Comparison of ENCODE assay signal across 17 cellular contexts in the genomic region with DNA sequence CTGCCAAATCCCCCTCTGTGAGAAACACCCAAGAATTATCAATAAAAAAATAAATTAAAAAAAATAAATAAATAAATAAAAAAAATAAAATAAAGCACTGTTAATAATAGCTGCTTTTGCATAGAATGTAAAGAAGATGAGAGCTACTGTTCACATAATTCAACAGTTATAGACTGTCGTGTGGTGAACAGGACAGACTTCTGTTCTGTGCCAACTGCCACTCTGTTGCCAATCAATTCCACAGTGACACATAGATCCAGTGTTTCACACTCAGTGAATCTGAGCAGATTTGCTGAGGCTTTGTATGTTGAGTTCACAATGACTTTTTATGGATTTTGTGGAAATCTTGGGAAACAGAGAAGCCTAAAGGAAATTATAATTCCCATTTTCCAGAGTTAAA.
"Had no signal": no experiment of that assay in that cellular context is flagged by ENCODE, and none has a peak within 500 bp of the region (broad histone marks: within the 10 kb centered on the region; RNA-seq: fewer than 3 reads in every experiment).

No MANE protein-coding gene starts in this region.

- H3K36me3 Mint-ChIP-seq: activated naive CD4-positive, alpha-beta T cell treated with anti-CD3 and anti-CD28 coated beads, Interleukin-2, amount 50 U/mL, for 24 hours; WTC11 had no signal

- H3K9me3 ChIP-seq: gastrocnemius medialis, mucosa of descending colon, ovary, sigmoid colon had no signal

- H3K36me3 ChIP-seq: gastrocnemius medialis, ovary, sigmoid colon had no signal

- H3K9me3 Mint-ChIP-seq: activated CD4-positive, alpha-beta T cell treated with anti-CD3 and anti-CD28 coated beads, Interleukin-2, amount 10 ng/mL, durations not matched to agents 24 days and 14 days; activated naive CD4-positive, alpha-beta T cell treated with anti-CD3 and anti-CD28 coated beads, Interleukin-2, amount 50 U/mL, for 24 hours; activated T-helper 2 cell treated with anti-CD3 and anti-CD28 coated beads, Interferon-gamma antibody, Interleukin-2, Interleukin-4, amounts not matched to agents 10 μg/mL and 5 μg/mL and 100 μg/mL, durations not matched to agents 14 hours and 24 hours and 36 hours; WTC11 had no signal

- H3K27ac Mint-ChIP-seq: activated CD4-positive, alpha-beta T cell treated with anti-CD3 and anti-CD28 coated beads, Interleukin-2, amount 10 ng/mL, durations not matched to agents 24 days and 14 days; activated naive CD4-positive, alpha-beta T cell treated with anti-CD3 and anti-CD28 coated beads, Interleukin-2, amount 50 U/mL, for 24 hours; activated T-helper 2 cell treated with anti-CD3 and anti-CD28 coated beads, Interferon-gamma antibody, Interleukin-2, Interleukin-4, amounts not matched to agents 10 μg/mL and 5 μg/mL and 100 μg/mL, durations not matched to agents 14 hours and 24 hours and 36 hours; nephron progenitor cell; WTC11 had no signal

- ATAC-seq: gastrocnemius medialis; mucosa of descending colon; stimulated activated naive CD8-positive, alpha-beta T cell treated with anti-CD3 and anti-CD28 coated beads, Interleukin-15, Interleukin-2, amounts not matched to agents 100 U/mL and 50 U/mL, for 24 hours; WTC11 had no signal

- H3K27me3 ChIP-seq: gastrocnemius medialis, ovary, sigmoid colon had no signal

- H3K4me3 ChIP-seq: gastrocnemius medialis, mucosa of descending colon, ovary, sigmoid colon had no signal

- DNase-seq: activated CD4-positive, alpha-beta T cell treated with anti-CD3 and anti-CD28 coated beads, Interleukin-2, amount 10 ng/mL, durations not matched to agents 24 days and 14 days; central memory CD4-positive, alpha-beta T cell; cortex of kidney; effector CD8-positive, alpha-beta T cell; gastrocnemius medialis; islet precursor cell; mammary epithelial cell; mucosa of descending colon; nephron progenitor cell; ovary; sigmoid colon; stimulated activated CD4-positive, alpha-beta T cell treated with anti-CD3 and anti-CD28 coated beads, Interleukin-4, amount 100 ng/mL, for 1 hour; stimulated activated CD8-positive, alpha-beta memory T cell treated with anti-CD3 and anti-CD28 coated beads, Interleukin-4, amount 100 ng/mL, for 48 hours; stimulated activated naive CD8-positive, alpha-beta T cell treated with anti-CD3 and anti-CD28 coated beads, Interleukin-15, Interleukin-2, amounts not matched to agents 100 U/mL and 50 U/mL, for 24 hours had no signal

- H3K27ac ChIP-seq: ovary had no signal

- H3K4me3 Mint-ChIP-seq: activated CD4-positive, alpha-beta T cell treated with anti-CD3 and anti-CD28 coated beads, Interleukin-2, amount 10 ng/mL, durations not matched to agents 24 days and 14 days; activated naive CD4-positive, alpha-beta T cell treated with anti-CD3 and anti-CD28 coated beads, Interleukin-2, amount 50 U/mL, for 24 hours; nephron progenitor cell; WTC11 had no signal

- H3K27me3 Mint-ChIP-seq: activated CD4-positive, alpha-beta T cell treated with anti-CD3 and anti-CD28 coated beads, Interleukin-2, amount 10 ng/mL, durations not matched to agents 24 days and 14 days; activated naive CD4-positive, alpha-beta T cell treated with anti-CD3 and anti-CD28 coated beads, Interleukin-2, amount 50 U/mL, for 24 hours had no signal
